ENCODE assay signal across 8 cellular contexts in the genomic region with DNA sequence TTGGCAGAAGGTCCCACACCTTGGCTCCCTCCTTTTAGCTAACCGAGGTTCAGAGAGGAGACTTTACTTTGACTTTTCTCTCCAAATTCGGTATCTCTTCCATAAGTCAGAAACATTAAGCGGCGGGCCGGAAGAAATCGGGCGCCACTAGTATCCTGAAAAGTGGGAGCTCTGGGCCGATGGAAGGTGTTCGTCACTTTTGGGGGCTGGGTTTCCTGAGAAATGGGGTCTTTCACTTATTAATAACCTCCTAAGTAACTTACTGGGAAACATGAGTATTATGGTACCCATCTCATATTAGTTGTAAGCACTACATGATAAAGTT. TPM values are rescaled to one million over a fixed set of nuclear protein-coding genes. Genes with fewer than 3 reads are reported as not detected.
DNase-seq lines count a peak whose midpoint lies in the region; ATAC-seq and TF ChIP-seq lines count a peak whose summit lies in the region.

No MANE protein-coding gene starts in this region.

- no peaks in the 10 kb centered on the region for H4K20me1 ChIP-seq in DOHH2 (ENCODE audit: control insufficient read depth, insufficient read depth, low read depth, low read length)
- no peaks in the 10 kb centered on the region for H4K20me1 ChIP-seq in OCI-LY7 (ENCODE audit: insufficient read depth, low read length)

- H3K9me3 ChIP-seq in DOHH2 (ENCODE audit: control insufficient read depth, insufficient read depth, low read length) (no peaks in the 10 kb centered on the region), OCI-LY7 (ENCODE audit: low read length) (no peaks in the 10 kb centered on the region), trophoblast cell (ENCODE audit: insufficient read depth, low read depth, low read length) (no peaks in the 10 kb centered on the region)

- POLR2A ChIA-PET in OCI-LY7 (lab: Charles Lee): interaction anchor here (0.5 to 1.6 kb wide), 3 partner anchors 20 to 396 kb away, joined by 3 to 4 read pairs (median 3); no protein-coding TSS in a partner anchor

- H2AFZ ChIP-seq in OCI-LY7 (ENCODE audit: low read length) (peak overlapping the region; percentile 84), trophoblast cell (ENCODE audit: insufficient read depth, low read length, poor library complexity) (peak overlapping the region; percentile 57)

- no peak for TF ChIP-seq CTCF in DOHH2 (IDR thresholded peaks at IDR 0.05; ENCODE audit: low read depth, low read length, poor library complexity, severe bottlenecking)
- no peak for TF ChIP-seq CTCF in OCI-LY7 (conservative IDR thresholded peaks at IDR 0.05; ENCODE audit: low read length)

- DNase-seq in OCI-LY7 (ENCODE audit: low spot score) (no peak), epithelial cell of prostate (ENCODE audit: low read depth, low spot score) (no peak), trophoblast cell (no peak), mesenteric fat pad (ENCODE audit: low spot score) (no peak), HK-2 (ENCODE audit: unreplicated experiment) (no peak)

- no peak overlapping the region for H3K4ac ChIP-seq in trophoblast cell (ENCODE audit: low read depth, low read length)

- CTCF ChIA-PET in OCI-LY7 (lab: Charles Lee; ENCODE audit: unreplicated experiment): no interaction called here

- no CpG with 5 or more reads among the region's 9 CpGs for WGBS in trophoblast cell (ENCODE audit: extremely low coverage, insufficient coverage, insufficient read length)

- BruUV-seq in OCI-LY7 (replicated peaks; lab: Mats Ljungman, UMichigan): no TSS peak

- H4K12ac ChIP-seq in trophoblast cell (ENCODE audit: low read depth, low read length): peak overlapping the region; percentile 100

- peaks cover 3% of the 10 kb centered on the region; the same call in 1 of the 2 replicates for H3K27me3 ChIP-seq in DOHH2 (ENCODE audit: control insufficient read depth, low read length)
- H3K27me3 ChIP-seq in trophoblast cell (ENCODE audit: insufficient read depth, low read length): no peaks in the 10 kb centered on the region

- H3K4me2 ChIP-seq in DOHH2 (ENCODE audit: low read length) (peak overlapping the region; percentile 70), OCI-LY7 (ENCODE audit: low read length) (peak overlapping the region; percentile 99), trophoblast cell (ENCODE audit: low read length) (peak overlapping the region; percentile 45)

- intact Hi-C loops in OCI-LY7 (cut with micrococcal nuclease; ENCODE audit: unreplicated experiment): loop anchor here (2.0 kb wide), 1 partner anchor 88 kb away; no protein-coding TSS in a partner anchor

- H4K8ac ChIP-seq in trophoblast cell (ENCODE audit: low read depth, low read length): peak overlapping the region; percentile 71

- H3K14ac ChIP-seq in trophoblast cell (ENCODE audit: low read length): peak overlapping the region; percentile 96

- peaks cover 7% of the 10 kb centered on the region for H3K79me1 ChIP-seq in trophoblast cell (ENCODE audit: low read length)

- H3K4me3 ChIP-seq in DOHH2 (ENCODE audit: low read length) (peak overlapping the region; percentile 86), OCI-LY7 (ENCODE audit: low read depth, low read length, poor library complexity, severe bottlenecking) (peak overlapping the region; percentile 85), trophoblast cell (ENCODE audit: low read depth, low read length) (peak overlapping the region; percentile 87)

- H3F3A ChIP-seq in DOHH2 (ENCODE audit: control insufficient read depth, insufficient read depth): peaks cover 11% of the 10 kb centered on the region; the same call in 1 of the 2 replicates

- ATAC-seq in HG02571 (IDR thresholded peaks at IDR 0.05; ENCODE audit: unreplicated experiment) (no peak), HG02884 (IDR thresholded peaks at IDR 0.05; ENCODE audit: unreplicated experiment) (no peak)

- no peaks in the 10 kb centered on the region for H3K36me3 ChIP-seq in DOHH2 (ENCODE audit: control insufficient read depth, low read length)
- H3K36me3 ChIP-seq in OCI-LY7 (ENCODE audit: insufficient read depth, low read length): no peaks in the 10 kb centered on the region
- H3K36me3 ChIP-seq in trophoblast cell (ENCODE audit: control insufficient read depth in 1 of 2, insufficient read depth in 2 of 2, low read length in 2 of 2): peaks cover 0 to 3% of the 10 kb centered on the region in 2 experiments

- no peak overlapping the region for H3K23ac ChIP-seq in trophoblast cell (ENCODE audit: low read length)

- H3K27ac ChIP-seq in DOHH2 (ENCODE audit: low read depth, low read length) (no peak overlapping the region), OCI-LY7 (ENCODE audit: low read depth, low read length, poor library complexity, severe bottlenecking) (peak overlapping the region; percentile 52), epithelial cell of prostate (peak overlapping the region; percentile 74), trophoblast cell (ENCODE audit: low read depth, low read length) (no peak overlapping the region)

- no peak overlapping the region for H2BK12ac ChIP-seq in trophoblast cell (ENCODE audit: low read length)

- H4K91ac ChIP-seq in trophoblast cell (ENCODE audit: low read depth, low read length): peak overlapping the region; percentile 98

- peak overlapping the region; percentile 97 for H2BK5ac ChIP-seq in trophoblast cell (ENCODE audit: low read depth, low read length, poor library complexity)

- no peak overlapping the region for H3K9ac ChIP-seq in trophoblast cell (ENCODE audit: low read length)

- H3K18ac ChIP-seq in trophoblast cell (ENCODE audit: low read length): peak overlapping the region; percentile 83

- H2BK120ac ChIP-seq in trophoblast cell (ENCODE audit: insufficient read depth, low read length, poor library complexity): no peak overlapping the region

- H3K4me1 ChIP-seq in DOHH2 (ENCODE audit: control insufficient read depth, low read length): peaks cover 15% of the 10 kb centered on the region
- peaks cover 8% of the 10 kb centered on the region for H3K4me1 ChIP-seq in OCI-LY7 (ENCODE audit: insufficient read depth, low read length, poor library complexity, severe bottlenecking)
- peaks cover 0 to 4% of the 10 kb centered on the region in 2 experiments for H3K4me1 ChIP-seq in trophoblast cell (ENCODE audit: control insufficient read depth in 1 of 2, insufficient read depth in 2 of 2, low read length in 2 of 2)

- H3K9me2 ChIP-seq in DOHH2 (replicated peaks; ENCODE audit: control insufficient read depth, low read length) (no peaks in the 10 kb centered on the region), OCI-LY7 (ENCODE audit: insufficient read depth, low read length) (no peaks in the 10 kb centered on the region)

- H2AK5ac ChIP-seq in trophoblast cell (ENCODE audit: low read length): no peak overlapping the region

- H3K79me2 ChIP-seq in DOHH2 (ENCODE audit: control insufficient read depth, low read length): peaks cover 14% of the 10 kb centered on the region
- H3K79me2 ChIP-seq in OCI-LY7 (ENCODE audit: insufficient read depth, low read depth, low read length): peaks cover 6% of the 10 kb centered on the region; the same call in 1 of the 2 replicates
- peaks cover 9% of the 10 kb centered on the region for H3K79me2 ChIP-seq in trophoblast cell (ENCODE audit: control insufficient read depth, insufficient read depth, low read length, poor library complexity)

RNA-seq across cellular contexts. Expression of gene STX17, which starts 0.7 kb away (rescaled TPM):
- 12.1 and 12.4 TPM in 2 replicates for total RNA-seq in OCI-LY7 (2014; rRNA removed; shearing (Covaris generic))
- 18.6 and 21.5 TPM in 2 replicates for total RNA-seq in OCI-LY7 (2022)
- 9.8 and 10.6 TPM in 2 replicates for polyA plus RNA-seq in trophoblast cell (2013)
- 26.1 TPM for total RNA-seq in mesenteric fat pad

Comparison
In these comparisons a context has a peak if more than half of its experiments do, and no peak if none do; other contexts are left out.
1. H3K27ac ChIP-seq: peak in OCI-LY7 (single experiment) and epithelial cell of prostate (single experiment); none in DOHH2 (single experiment) and trophoblast cell (single experiment).
2. H3K4me2 ChIP-seq: peak in every context shown above with its lines; median percentile 99 in OCI-LY7; 70 in DOHH2; 45 in trophoblast cell.
3. Peak in every context shown above with its lines, with median percentiles within 50 percentile points of each other: H3K4me3 ChIP-seq.